Comparison of ENCODE assay signal across 8 cellular contexts in genomic region chr15:78873796-78874761, GRCh38. TPM values are rescaled to one million over a fixed set of nuclear protein-coding genes. Genes with fewer than 3 reads are reported as not detected.
DNase-seq lines count a peak whose midpoint lies in the region; TF ChIP-seq lines count a peak whose summit lies in the region.

No MANE protein-coding gene starts in this region.

- H3K4me3 Mint-ChIP-seq in T-helper 2 cell treated with Interferon-gamma antibody and Interleukin-4, amounts not matched to agents 5 μg/mL and 100 μg/mL, for 36 hours: peak overlapping the region; percentile 100

- H3K36me3 ChIP-seq in HAP-1 (replicated peaks) (peaks cover 4% of the 10 kb centered on the region), muscle layer of colon (ENCODE audit: insufficient read depth, low read length) (no peaks in the 10 kb centered on the region), uterus (no peaks in the 10 kb centered on the region)

- H3K36me3 Mint-ChIP-seq in T-helper 2 cell treated with Interferon-gamma antibody and Interleukin-4, amounts not matched to agents 5 μg/mL and 100 μg/mL, for 36 hours (ENCODE audit: low read depth): peaks cover 22% of the 10 kb centered on the region

- TF ChIP-seq CTCF in dorsolateral prefrontal cortex (IDR thresholded peaks at IDR 0.05 in 54 of 56, conservative IDR thresholded peaks at IDR 0.05 in 2 of 56; ENCODE audit: low read depth in 1 of 56, partially characterized antibody in 56 of 56): peak in 11 of 56 donors; percentile 3 to 49 (median 9)
- TF ChIP-seq CTCF in uterus (IDR thresholded peaks at IDR 0.05): peak in 1 of 4 experiments; percentile 6

- H3K27ac Mint-ChIP-seq in T-helper 2 cell treated with Interferon-gamma antibody and Interleukin-4, amounts not matched to agents 5 μg/mL and 100 μg/mL, for 36 hours: peak overlapping the region; percentile 100

- DNase-seq in ACHN (peak; percentile 22), HAP-1 (ENCODE audit: low spot score in 2 of 2) (peak; percentile 73 to 95), dorsolateral prefrontal cortex (peak in 1 of 10 donors; percentile 35), uterus (peak; percentile 30 to 31), posterior vena cava (ENCODE audit: low spot score) (no peak), NCI-H128 (lab: John Stamatoyannopoulos, UW; ENCODE audit: unreplicated experiment) (no peak)
- peak; percentile 30 for DNase-seq in T-helper 2 cell treated with Interferon-gamma antibody and Interleukin-4, amounts not matched to agents 5 μg/mL and 100 μg/mL, for 36 hours (ENCODE audit: low spot score)

- intact Hi-C loops in dorsolateral prefrontal cortex (cut with DNase I): loop anchor here (5.0 kb wide), 3 partner anchors 62 to 122 kb away; partner anchors contain the start of gene ADAMTS7 (in 1 of the 2)
- intact Hi-C loops in uterus (cut with DNase I; ENCODE audit: low total_unique reads): no loop called here
- intact Hi-C loops in posterior vena cava (cut with DNase I): no loop called here

- peak overlapping the region; percentile 80 for H3K9ac ChIP-seq in muscle layer of colon (ENCODE audit: low read length)

- H3K9me3 ChIP-seq in HAP-1 (no peaks in the 10 kb centered on the region), muscle layer of colon (ENCODE audit: low read length) (no peaks in the 10 kb centered on the region), uterus (no peaks in the 10 kb centered on the region)

- TF ChIP-seq POLR2A in uterus (IDR thresholded peaks at IDR 0.05): no peak

- H3K4me1 Mint-ChIP-seq in T-helper 2 cell treated with Interferon-gamma antibody and Interleukin-4, amounts not matched to agents 5 μg/mL and 100 μg/mL, for 36 hours (ENCODE audit: low read depth): peaks cover 41% of the 10 kb centered on the region

- no peaks in the 10 kb centered on the region for H3K27me3 Mint-ChIP-seq in T-helper 2 cell treated with Interferon-gamma antibody and Interleukin-4, amounts not matched to agents 5 μg/mL and 100 μg/mL, for 36 hours (ENCODE audit: low read depth)

- H3K4me1 ChIP-seq in HAP-1: peaks cover 41% of the 10 kb centered on the region
- peaks cover 32% of the 10 kb centered on the region for H3K4me1 ChIP-seq in muscle layer of colon (ENCODE audit: insufficient read depth, low read length)
- peaks cover 0 to 3% of the 10 kb centered on the region in 2 donors for H3K4me1 ChIP-seq in uterus

- H3K27me3 ChIP-seq in HAP-1 (ENCODE audit: low read depth) (no peaks in the 10 kb centered on the region), dorsolateral prefrontal cortex (no peaks in the 10 kb centered on the region), muscle layer of colon (ENCODE audit: control insufficient read depth in 1 of 2, insufficient read depth in 2 of 2, low read length in 2 of 2) (no peaks in the 10 kb centered on the region), uterus (no peaks in the 10 kb centered on the region)

- H3K27ac ChIP-seq in dorsolateral prefrontal cortex (peak overlapping the region; percentile 91 to 100 (median 100)), muscle layer of colon (ENCODE audit: low read depth, low read length) (peak overlapping the region; percentile 94), uterus (peak overlapping the region; percentile 95 to 98)

- H3K4me3 ChIP-seq in HAP-1: peak overlapping the region; percentile 100
- H3K4me3 ChIP-seq in dorsolateral prefrontal cortex: peak overlapping the region; percentile 63 to 100 (median 97)
- peak overlapping the region; percentile 66 to 77 for H3K4me3 ChIP-seq in muscle layer of colon (ENCODE audit: low read depth in 1 of 2, low read length in 2 of 2)
- peak overlapping the region; percentile 82 to 93 for H3K4me3 ChIP-seq in uterus

- no peaks in the 10 kb centered on the region for H3K9me3 Mint-ChIP-seq in T-helper 2 cell treated with Interferon-gamma antibody and Interleukin-4, amounts not matched to agents 5 μg/mL and 100 μg/mL, for 36 hours

- in situ Hi-C loops in ACHN (cut with HindIII; ENCODE audit: low pct_ligation_motif_present, low pct_unique_long_range_greater_than_20kb, low sequenced_read_pairs): no loop called here
- in situ Hi-C loops in HAP-1 (cut with MboI; ENCODE audit: low sequenced_read_pairs): no loop called here

RNA-seq across cellular contexts. Expression of gene MORF4L1, which starts 1.4 kb away (rescaled TPM):
- total RNA-seq in dorsolateral prefrontal cortex (100 to 1,000 TPM; 221 to 556 (median 377) TPM), uterus (100 to 1,000 TPM; 106 to 955 (median 278) TPM), posterior vena cava (100 to 1,000 TPM; 311 to 339 TPM)

Comparison
In these comparisons a context has a peak if more than half of its experiments do, and no peak if none do; other contexts are left out.
1. DNase-seq: peak in ACHN (single experiment), HAP-1 (2 of 2), T-helper 2 cell treated with Interferon-gamma antibody and Interleukin-4, amounts not matched to agents 5 μg/mL and 100 μg/mL, for 36 hours (single experiment) and uterus (2 of 2); none in posterior vena cava (single experiment) and NCI-H128 (single experiment).
2. intact Hi-C loops: an anchor here in dorsolateral prefrontal cortex (5.0 kb wide); none called in uterus and posterior vena cava.
3. Peak in every context shown above with its lines, with median percentiles within 50 percentile points of each other: H3K4me3 ChIP-seq and H3K27ac ChIP-seq.